ENCODE assay signal across 30 cellular contexts in the genomic region with DNA sequence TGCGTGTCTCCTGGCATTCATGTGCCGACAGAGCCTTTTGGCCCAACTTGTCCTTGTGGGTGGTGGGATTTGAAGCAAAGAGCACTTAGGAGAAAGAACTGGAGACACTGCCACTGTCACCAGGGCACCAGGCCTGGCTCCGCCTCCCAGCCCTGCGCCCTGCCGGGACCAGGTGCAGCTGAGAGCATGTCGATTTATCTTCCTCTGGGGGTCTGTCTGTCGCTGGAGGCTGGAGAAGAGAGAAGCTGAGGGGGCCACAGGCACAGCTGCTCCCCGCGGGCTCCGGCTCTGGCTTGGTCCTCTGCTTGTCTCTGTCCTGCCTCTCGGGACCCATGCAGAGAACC.
"Had no signal": no experiment of that assay in that cellular context is flagged by ENCODE, and none has a peak within 500 bp of the region (broad histone marks: within the 10 kb centered on the region; RNA-seq: fewer than 3 reads in every experiment).

No MANE protein-coding gene starts in this region.

- H3K27ac ChIP-seq: ascending aorta, breast epithelium, cardiac muscle cell, colonic mucosa, epithelial cell of prostate had no signal

- ATAC-seq: activated naive CD4-positive, alpha-beta T cell treated with anti-CD3 and anti-CD28 coated beads, Interleukin-2, amount 50 U/mL, for 72 hours; activated T-cell treated with anti-CD3 and anti-CD28 coated beads, Interleukin-2, amount 50 U/mL, for 72 hours; T-cell had no signal

- H3K9me3 ChIP-seq: ascending aorta, breast epithelium, colonic mucosa, esophagus squamous epithelium had no signal

- FAIRE-seq: endometrium, endothelial cell of umbilical vein, frontal cortex had no signal

- DNase-seq: activated CD4-positive, alpha-beta memory T cell treated with anti-CD3 and anti-CD28 coated beads, Interleukin-2, amount 10 ng/mL, durations not matched to agents 7 days and 5 days; activated CD4-positive, alpha-beta T cell treated with anti-CD3 and anti-CD28 coated beads for 1 hour; activated CD4-positive, alpha-beta T cell treated with anti-CD3 and anti-CD28 coated beads for 4 hours; activated CD4-positive, alpha-beta T cell treated with anti-CD3 and anti-CD28 coated beads, Interleukin-2, amount 10 ng/mL, durations not matched to agents 7 days and 5 days; activated CD4-positive, alpha-beta T cell treated with anti-CD3 and anti-CD28 coated beads, Interleukin-2, amount 50 U/mL, for 4 hours; activated CD8-positive, alpha-beta memory T cell treated with anti-CD3 and anti-CD28 coated beads, Interleukin-2, amount 50 U/mL, for 48 hours; activated gamma-delta T cell; activated naive CD4-positive, alpha-beta T cell; activated naive CD4-positive, alpha-beta T cell treated with anti-CD3 and anti-CD28 coated beads, Interleukin-2, amount 10 ng/mL, durations not matched to agents 7 days and 5 days; activated naive CD8-positive, alpha-beta T cell treated with anti-CD3 and anti-CD28 coated beads, Interleukin-2, amount 10 ng/mL, durations not matched to agents 7 days and 5 days; activated T-cell treated with anti-CD3 and anti-CD28 coated beads for 4 hours; activated T-cell treated with anti-CD3 and anti-CD28 coated beads, Interleukin-2, amount 50 U/mL, for 24 hours; activated T-cell treated with anti-CD3 and anti-CD28 coated beads, Interleukin-2, amount 50 U/mL, for 72 hours; central memory CD4-positive, alpha-beta T cell; cerebellar nuclear complex; colonic mucosa; effector CD8-positive, alpha-beta T cell; esophagus squamous epithelium; glutamatergic neuron; SW 1271; T-cell; T1000 had no signal

- H3K4me3 ChIP-seq: ascending aorta, breast epithelium, cardiac muscle cell, colonic mucosa, esophagus squamous epithelium had no signal

- H3K27me3 ChIP-seq: ascending aorta, breast epithelium, cardiac muscle cell, colonic mucosa, esophagus squamous epithelium had no signal

- H3K4me1 ChIP-seq: ascending aorta, breast epithelium, colonic mucosa had no signal
